Comparison of ENCODE assay signal across 18 cellular contexts in genomic region chr14:102770147-102770909, GRCh38. TPM values are rescaled to one million over a fixed set of nuclear protein-coding genes. Genes with fewer than 3 reads are reported as not detected.
DNase-seq lines count a peak whose midpoint lies in the region; ATAC-seq, FAIRE-seq and TF ChIP-seq lines count a peak whose summit lies in the region.
"Had no signal": no experiment of that assay in that cellular context is flagged by ENCODE, and none has a peak within 500 bp of the region (broad histone marks: within the 10 kb centered on the region; RNA-seq: fewer than 3 reads in every experiment).

No MANE protein-coding gene starts in this region.

- H3K36me3 ChIP-seq in neural progenitor cell (no peaks in the 10 kb centered on the region), hepatocyte (replicated peaks; ENCODE audit: insufficient read depth, low read depth) (no peaks in the 10 kb centered on the region)

- H3K4me3 ChIP-seq in neural progenitor cell (no peak overlapping the region), hepatocyte (no peak overlapping the region)
- H3K4me3 ChIP-seq: PC-9 had no signal

- H3K9me3 ChIP-seq in neural progenitor cell (ENCODE audit: low read depth) (no peaks in the 10 kb centered on the region), hepatocyte (ENCODE audit: low read depth) (no peaks in the 10 kb centered on the region)

- H3K4me1 ChIP-seq in neural progenitor cell, result peaks cover 7% of the 10 kb centered on the region
- H3K4me1 ChIP-seq in hepatocyte (ENCODE audit: insufficient read depth), result no peaks in the 10 kb centered on the region

- H3K27ac ChIP-seq in neural progenitor cell, result no peak overlapping the region
- no peak overlapping the region for H3K27ac ChIP-seq in hepatocyte
- H3K27ac ChIP-seq: PC-9 had no signal

- 80% methylated on average over 25 of the region's 25 CpGs for WGBS in hepatocyte (ENCODE audit: low lambda C conversion rate, missing lambda C conversion rate)

- no peaks in the 10 kb centered on the region for H4K20me1 ChIP-seq in neural progenitor cell (ENCODE audit: low read depth)
- no peaks in the 10 kb centered on the region for H4K20me1 ChIP-seq in hepatocyte (ENCODE audit: insufficient read depth, poor library complexity, severe bottlenecking)

- TF ChIP-seq CTCF in neural progenitor cell (IDR thresholded peaks at IDR 0.05) (no peak), hepatocyte (IDR thresholded peaks at IDR 0.05; ENCODE audit: poor library complexity) (no peak)

- no peak for DNase-seq in GM12892 (ENCODE audit: insufficient read length)
- no peak for DNase-seq in neural progenitor cell (ENCODE audit: low spot score)
- DNase-seq in hepatocyte (ENCODE audit: low spot score), result no peak
- no peak for DNase-seq in activated CD4-positive, CD25-positive, alpha-beta regulatory T cell (lab: John Stamatoyannopoulos, UW)
- DNase-seq: DMS 273 treated with DMSO at 0.1 percent for 48 hours, GF-D8, HCEC 1CT, KG1, NCI-H1436, NCI-H2029, NCI-H2171 treated with DMSO at 0.1 percent for 48 hours, NCI-H446 treated with DMSO at 0.1 percent for 48 hours, NCI-H748 treated with DMSO at 0.1 percent for 48 hours, PC-9 had no signal

- no peak overlapping the region for H3K4me2 ChIP-seq in neural progenitor cell
- no peak overlapping the region for H3K4me2 ChIP-seq in hepatocyte
- H3K4me2 ChIP-seq: PC-9 had no signal

- H3K4me3 Mint-ChIP-seq in IgD-negative memory B cell (peak overlapping the region in 2 of 4 donors; percentile 32 to 44), neural progenitor cell (no peak overlapping the region)
- no peak overlapping the region for H3K4me3 Mint-ChIP-seq in dendritic cell treated with granulocyte-macrophage colony-stimulating factor and Interleukin-4, amounts not matched to agents 40 ng/mL and 50 ng/mL, for 4 days

- H3K27ac Mint-ChIP-seq in IgD-negative memory B cell (peak overlapping the region; percentile 58 to 100 (median 99)), neural progenitor cell (peak overlapping the region; percentile 62)
- peak overlapping the region; percentile 95 for H3K27ac Mint-ChIP-seq in dendritic cell treated with granulocyte-macrophage colony-stimulating factor and Interleukin-4, amounts not matched to agents 40 ng/mL and 50 ng/mL, for 4 days

- H3K79me2 ChIP-seq in neural progenitor cell (ENCODE audit: low read depth), result no peaks in the 10 kb centered on the region
- H3K79me2 ChIP-seq in hepatocyte, result no peaks in the 10 kb centered on the region

- ATAC-seq in HG03342 (IDR thresholded peaks at IDR 0.05; ENCODE audit: unreplicated experiment), result no peak

- H2AFZ ChIP-seq in neural progenitor cell (replicated peaks) (peak overlapping the region; percentile 47), hepatocyte (no peak overlapping the region)
- H2AFZ ChIP-seq: PC-9 had no signal

- no peaks in the 10 kb centered on the region for H3K9me2 ChIP-seq in hepatocyte (replicated peaks; ENCODE audit: insufficient read depth)

- intact Hi-C loops in dendritic cell treated with granulocyte-macrophage colony-stimulating factor and Interleukin-4, amounts not matched to agents 40 ng/mL and 50 ng/mL, for 4 days (cut with micrococcal nuclease), result no loop called here

- no peak for TF ChIP-seq POLR2A in GM12892 (IDR thresholded peaks at IDR 0.05; ENCODE audit: low read depth, low read length)

- H3K9ac ChIP-seq in neural progenitor cell, result no peak overlapping the region

- H3K27me3 Mint-ChIP-seq in IgD-negative memory B cell (peaks cover 1% of the 10 kb centered on the region), neural progenitor cell (ENCODE audit: insufficient read depth, low read depth) (peaks cover 3% of the 10 kb centered on the region)
- H3K27me3 Mint-ChIP-seq in dendritic cell treated with granulocyte-macrophage colony-stimulating factor and Interleukin-4, amounts not matched to agents 40 ng/mL and 50 ng/mL, for 4 days, result peaks cover 3% of the 10 kb centered on the region

- H3K4me1 Mint-ChIP-seq in IgD-negative memory B cell (peaks cover 32 to 59% (median 42%) of the 10 kb centered on the region in 3 donors), neural progenitor cell (peaks cover 21% of the 10 kb centered on the region)
- H3K4me1 Mint-ChIP-seq in dendritic cell treated with granulocyte-macrophage colony-stimulating factor and Interleukin-4, amounts not matched to agents 40 ng/mL and 50 ng/mL, for 4 days (ENCODE audit: low read depth), result peaks cover 53% of the 10 kb centered on the region

- no peaks in the 10 kb centered on the region for H3K27me3 ChIP-seq in neural progenitor cell
- no peaks in the 10 kb centered on the region for H3K27me3 ChIP-seq in hepatocyte

- H3F3A ChIP-seq in neural progenitor cell (ENCODE audit: low read depth), result no peaks in the 10 kb centered on the region

- H3K9me3 Mint-ChIP-seq in IgD-negative memory B cell (peaks cover 0 to 1% (median 0%) of the 10 kb centered on the region in 3 donors), neural progenitor cell (no peaks in the 10 kb centered on the region)
- no peaks in the 10 kb centered on the region for H3K9me3 Mint-ChIP-seq in dendritic cell treated with granulocyte-macrophage colony-stimulating factor and Interleukin-4, amounts not matched to agents 40 ng/mL and 50 ng/mL, for 4 days

- FAIRE-seq in GM12892 (lab: Jason Lieb, UNC), result peak; percentile 77

- H3K36me3 Mint-ChIP-seq in IgD-negative memory B cell (peaks cover 5% of the 10 kb centered on the region), neural progenitor cell (no peaks in the 10 kb centered on the region)
- H3K36me3 Mint-ChIP-seq in dendritic cell treated with granulocyte-macrophage colony-stimulating factor and Interleukin-4, amounts not matched to agents 40 ng/mL and 50 ng/mL, for 4 days (ENCODE audit: low read depth), result no peaks in the 10 kb centered on the region
- H3K36me3 Mint-ChIP-seq: CD14-positive monocyte had no signal

RNA-seq across cellular contexts. Expression of gene TRAF3, which starts 6.9 kb away (rescaled TPM):
- polyA plus RNA-seq in GM12892 (2012; ENCODE audit: missing spikeins), result 53.6 TPM
- 35.3 TPM for polyA plus RNA-seq in IgD-negative memory B cell
- total RNA-seq in neural progenitor cell (ENCODE audit: low replicate concordance), result 15.7 and 18.1 TPM in 2 replicates
- 13.7 and 15.8 TPM in 2 replicates for total RNA-seq in hepatocyte
- 4.4 and 8.0 TPM in 2 replicates for polyA plus RNA-seq in hepatocyte
